22 cellular contexts compared by ENCODE assay signal in the genomic region with DNA sequence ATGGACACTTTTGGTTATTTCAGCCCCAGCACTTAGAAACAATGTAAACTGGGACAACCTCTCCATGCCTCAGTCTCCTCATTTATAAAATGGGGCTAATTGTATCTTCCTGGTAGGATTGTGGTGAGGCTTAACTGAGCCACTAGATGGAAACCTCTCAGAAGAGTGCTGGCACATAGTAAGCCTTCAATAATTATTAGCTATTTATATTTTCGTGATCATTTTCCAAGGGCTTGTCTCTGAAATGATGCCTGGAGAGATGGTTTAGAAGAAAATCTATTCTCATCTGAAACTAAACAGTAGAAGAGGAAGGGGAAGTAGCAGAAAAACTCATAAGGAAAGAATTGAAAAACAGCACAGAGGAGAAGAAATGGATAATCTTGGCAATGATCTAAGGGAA. TPM values are rescaled to one million over a fixed set of nuclear protein-coding genes. Genes with fewer than 3 reads are reported as not detected.
"Had no signal": no experiment of that assay in that cellular context is flagged by ENCODE, and none has a peak within 500 bp of the region (broad histone marks: within the 10 kb centered on the region; RNA-seq: fewer than 3 reads in every experiment).

No MANE protein-coding gene starts in this region.

- H3K27ac ChIP-seq: sigmoid colon, spleen, stomach, testis, upper lobe of right lung had no signal

- H3K9me3 ChIP-seq: sigmoid colon, testis, upper lobe of right lung had no signal

- H3K36me3 ChIP-seq: sigmoid colon, spleen, stomach, upper lobe of right lung had no signal

- ATAC-seq: activated naive CD8-positive, alpha-beta T cell treated with anti-CD3 and anti-CD28 coated beads, Interleukin-2, amount 50 U/mL, for 24 hours; upper lobe of right lung had no signal

- H3K4me3 ChIP-seq: sigmoid colon, stomach, testis, upper lobe of right lung had no signal

- DNase-seq: activated CD4-positive, alpha-beta T cell treated with anti-CD3 and anti-CD28 coated beads, Interleukin-2, amount 50 U/mL, for 48 hours; activated CD4-positive, CD25-positive, alpha-beta regulatory T cell treated with anti-CD3 and anti-CD28 coated beads, Interleukin-2, amount 50 U/mL, for 72 hours; activated gamma-delta T cell treated with Interleukin-2 at 50 U/mL for 16 hours; activated naive CD8-positive, alpha-beta T cell treated with anti-CD3 and anti-CD28 coated beads, Interleukin-2, amount 50 U/mL, for 24 hours; activated T-cell treated with anti-CD3 and anti-CD28 coated beads, Interleukin-2, amount 50 U/mL, for 24 hours; aorta; cerebellar nuclear complex; effector memory CD4-positive, alpha-beta T cell; foreskin melanocyte; head of caudate nucleus; mesendoderm; sigmoid colon; spleen; stimulated activated CD4-positive, alpha-beta T cell treated with anti-CD3 and anti-CD28 coated beads, Interleukin-1b, Interleukin-23, amount 100 ng/mL, for 48 hours; stomach; testis; upper lobe of right lung had no signal

- H3K27ac Mint-ChIP-seq: activated naive CD8-positive, alpha-beta T cell treated with anti-CD3 and anti-CD28 coated beads, Interleukin-2, amount 50 U/mL, for 24 hours; activated T-cell treated with anti-CD3 and anti-CD28 coated beads, Interleukin-2, amount 50 U/mL, for 24 hours; dendritic cell treated with granulocyte-macrophage colony-stimulating factor and Interleukin-4, amounts not matched to agents 40 ng/mL and 50 ng/mL, for 4 days had no signal

- H3K9me3 Mint-ChIP-seq: activated naive CD8-positive, alpha-beta T cell treated with anti-CD3 and anti-CD28 coated beads, Interleukin-2, amount 50 U/mL, for 24 hours; activated T-cell treated with anti-CD3 and anti-CD28 coated beads, Interleukin-2, amount 50 U/mL, for 24 hours; dendritic cell treated with granulocyte-macrophage colony-stimulating factor and Interleukin-4, amounts not matched to agents 40 ng/mL and 50 ng/mL, for 4 days had no signal

- H3K4me3 Mint-ChIP-seq: activated naive CD8-positive, alpha-beta T cell treated with anti-CD3 and anti-CD28 coated beads, Interleukin-2, amount 50 U/mL, for 24 hours; activated T-cell treated with anti-CD3 and anti-CD28 coated beads, Interleukin-2, amount 50 U/mL, for 24 hours; dendritic cell treated with granulocyte-macrophage colony-stimulating factor and Interleukin-4, amounts not matched to agents 40 ng/mL and 50 ng/mL, for 4 days had no signal

RNA-seq across cellular contexts. Expression of a gene that starts 6.8 kb away (rescaled TPM):
- total RNA-seq: aorta; osteocyte; pulmonary artery endothelial cell; sigmoid colon; spleen; stomach; T-helper 2 cell treated with Interferon-gamma antibody and Interleukin-4, amounts not matched to agents 100 ng/mL and 5 ng/mL, for 36 hours; testis; upper lobe of right lung had no signal

RNA-seq across cellular contexts. Expression of a gene that starts 46.5 kb away (rescaled TPM):
- total RNA-seq: aorta; lower leg skin; osteocyte; pulmonary artery endothelial cell; spleen; T-helper 2 cell treated with Interferon-gamma antibody and Interleukin-4, amounts not matched to agents 100 ng/mL and 5 ng/mL, for 36 hours; upper lobe of right lung had no signal

RNA-seq across cellular contexts. Expression of a gene that starts 52.0 kb away (rescaled TPM):
- total RNA-seq: aorta; lower leg skin; osteocyte; pulmonary artery endothelial cell; spleen; stomach; T-helper 2 cell treated with Interferon-gamma antibody and Interleukin-4, amounts not matched to agents 100 ng/mL and 5 ng/mL, for 36 hours; upper lobe of right lung had no signal
